In genomic region chr11:75425422-75425821, GRCh38 we compare ENCODE assay signal across 15 cellular contexts. TPM values are rescaled to one million over a fixed set of nuclear protein-coding genes. Genes with fewer than 3 reads are reported as not detected.
DNase-seq lines count a peak whose midpoint lies in the region; FAIRE-seq and TF ChIP-seq lines count a peak whose summit lies in the region.
"Had no signal": no experiment of that assay in that cellular context is flagged by ENCODE, and none has a peak within 500 bp of the region (broad histone marks: within the 10 kb centered on the region; RNA-seq: fewer than 3 reads in every experiment).

No MANE protein-coding gene starts in this region.

- peak overlapping the region; percentile 35 for H3K4me2 ChIP-seq in mesendoderm (ENCODE audit: low read length)

- CTCF ChIA-PET in BJ (lab: Yijun Ruan, JAX): interaction anchor here (0.6 to 2.5 kb wide), 5 partner anchors 9 to 104 kb away, joined by 3 to 18 read pairs (median 5); no protein-coding TSS in a partner anchor
- CTCF ChIA-PET in HEK293T (lab: Yijun Ruan, JAX): interaction anchor here (0.7 to 1.5 kb wide), 2 partner anchors 36 to 245 kb away, joined by 3 to 5 read pairs; no protein-coding TSS in a partner anchor

- H3K4ac ChIP-seq in mesendoderm (ENCODE audit: low read depth, low read length): no peak overlapping the region

- peaks cover 1% of the 10 kb centered on the region for H3K27me3 ChIP-seq in BJ (ENCODE audit: control insufficient read depth, insufficient read depth, low read length)
- H3K27me3 ChIP-seq in brain microvascular endothelial cell (replicated peaks): peaks cover 2% of the 10 kb centered on the region
- peaks cover 13% of the 10 kb centered on the region for H3K27me3 ChIP-seq in mesendoderm (ENCODE audit: insufficient read depth, low read length, poor library complexity)

- no peak overlapping the region for H2BK15ac ChIP-seq in mesendoderm (replicated peaks; ENCODE audit: low read depth)

- no CpG with 5 or more reads among the region's 29 CpGs for WGBS in mesendoderm (ENCODE audit: extremely low coverage, insufficient coverage, low lambda C conversion rate)

- no peak overlapping the region for H2BK5ac ChIP-seq in mesendoderm (ENCODE audit: low read length)

- peak overlapping the region; percentile 15 for H3K23ac ChIP-seq in mesendoderm (ENCODE audit: low read length)

- H3K4me1 ChIP-seq in mesendoderm (ENCODE audit: control insufficient read depth, low read depth, low read length): peaks cover 2% of the 10 kb centered on the region

- H3K18ac ChIP-seq in mesendoderm (ENCODE audit: low read length): no peak overlapping the region

- H2BK120ac ChIP-seq in mesendoderm (ENCODE audit: low read depth, low read length): no peak overlapping the region

- peak overlapping the region; percentile 54 for H3K56ac ChIP-seq in mesendoderm (ENCODE audit: low read length)

- H3K27ac ChIP-seq in brain microvascular endothelial cell (no peak overlapping the region), mesendoderm (ENCODE audit: low read depth, low read length) (no peak overlapping the region)
- H3K27ac ChIP-seq: gastrocnemius medialis had no signal

- TF ChIP-seq CTCF in BJ (IDR thresholded peaks at IDR 0.05; ENCODE audit: insufficient read depth, low read depth, low read length): peak; percentile 29; the same call in 1 of the 2 replicates
- peak; percentile 67 for TF ChIP-seq CTCF in brain microvascular endothelial cell (IDR thresholded peaks at IDR 0.05; ENCODE audit: low read depth, low read length, missing control alignments)

- H3K79me2 ChIP-seq in mesendoderm (ENCODE audit: control insufficient read depth, insufficient read depth, low read length): no peaks in the 10 kb centered on the region

- H3K4me3 ChIP-seq in BJ (ENCODE audit: low read depth, low read length): no peak overlapping the region
- no peak overlapping the region for H3K4me3 ChIP-seq in brain microvascular endothelial cell (ENCODE audit: low read depth, low read length)
- H3K4me3 ChIP-seq in mesendoderm (ENCODE audit: low read length): no peak overlapping the region
- H3K4me3 ChIP-seq: gastrocnemius medialis, lung had no signal

- H3K36me3 ChIP-seq in BJ (ENCODE audit: control insufficient read depth, insufficient read depth, low read length) (peaks cover 4% of the 10 kb centered on the region), brain microvascular endothelial cell (replicated peaks) (no peaks in the 10 kb centered on the region), mesendoderm (ENCODE audit: control insufficient read depth, insufficient read depth, low read length) (no peaks in the 10 kb centered on the region)
- H3K36me3 ChIP-seq: gastrocnemius medialis had no signal

- H3K79me1 ChIP-seq in mesendoderm (ENCODE audit: low read length): no peaks in the 10 kb centered on the region

- H4K8ac ChIP-seq in mesendoderm (ENCODE audit: low read depth, low read length): no peak overlapping the region

- H2AK5ac ChIP-seq in mesendoderm (ENCODE audit: low read length): no peak overlapping the region

- no peak for DNase-seq in BJ (ENCODE audit: low read depth)
- peak; percentile 45 for DNase-seq in HEK293T (ENCODE audit: extremely low spot score)
- DNase-seq in brain microvascular endothelial cell: no peak
- DNase-seq in mesendoderm: peak; percentile 86
- DNase-seq in GM19239 (ENCODE audit: insufficient read length, low spot score): no peak
- no peak for DNase-seq in G401 (ENCODE audit: low spot score)
- no peak for DNase-seq in activated naive CD4-positive, alpha-beta T cell (lab: John Stamatoyannopoulos, UW)
- no peak for DNase-seq in RKO (ENCODE audit: low spot score)
- DNase-seq: activated T-cell treated with anti-CD3 and anti-CD28 coated beads, Interleukin-2, amount 50 U/mL, for 72 hours; caudate nucleus; CD8-positive, alpha-beta T cell; gastrocnemius medialis; NCI-H2107; substantia nigra had no signal

- H4K5ac ChIP-seq in mesendoderm (ENCODE audit: low read length): no peak overlapping the region

- no peak for FAIRE-seq in GM19239 (lab: Jason Lieb, UNC)

- peak overlapping the region; percentile 55 for H3K9ac ChIP-seq in mesendoderm (ENCODE audit: low read length)

- in situ Hi-C loops in brain microvascular endothelial cell (cut with HindIII; ENCODE audit: low pct_ligation_motif_present, low sequenced_read_pairs) (no loop called here), G401 (cut with HindIII; ENCODE audit: low sequenced_read_pairs) (no loop called here)

- POLR2A ChIA-PET in BJ (lab: Charles Lee): no interaction called here
- POLR2A ChIA-PET in HEK293T (lab: Yijun Ruan, JAX): interaction anchor here (1.7 kb wide), 1 partner anchor 25 kb away, joined by 6 read pairs; no protein-coding TSS in a partner anchor

TF ChIP-seq in HEK293T, 16 proteins besides CTCF, POLR2A, EP300 and RAD21:
- no peak for TF ChIP-seq CTBP1 (IDR thresholded peaks at IDR 0.05; ENCODE audit: borderline replicate concordance)
- TF ChIP-seq FOXM1 (IDR thresholded peaks at IDR 0.05; ENCODE audit: borderline replicate concordance): no peak
- TF ChIP-seq NFRKB (IDR thresholded peaks at IDR 0.05): no peak
- no peak for TF ChIP-seq FOXK2 (IDR thresholded peaks at IDR 0.05)
- no peak for TF ChIP-seq TARDBP (IDR thresholded peaks at IDR 0.05)

RNA-seq across cellular contexts. Expression of gene KLHL35, which starts 7.6 kb away (rescaled TPM):
- 1.7 and 3.1 TPM in 2 replicates for polyA plus RNA-seq in BJ (2011; rRNA removed)
- polyA minus RNA-seq in BJ (2011; rRNA and poly(A)+ RNA removed): 1.0 and 1.7 TPM in 2 replicates
- polyA plus RNA-seq in mesendoderm (2013, experiment 1 of 2): 0.13 TPM
- 0.22 TPM for polyA plus RNA-seq in mesendoderm (2013, experiment 2 of 2)
- not detected in 2 replicates for total RNA-seq in G401 (2014; rRNA removed; shearing (Covaris generic))

RNA-seq across cellular contexts. Expression of gene RPS3, which starts 26.1 kb away (rescaled TPM):
- 3,005 and 3,406 TPM in 2 replicates for polyA plus RNA-seq in BJ (2011; rRNA removed)
- 700 and 1,218 TPM in 2 replicates for polyA minus RNA-seq in BJ (2011; rRNA and poly(A)+ RNA removed)
- 6,635 TPM for polyA plus RNA-seq in mesendoderm (2013, experiment 1 of 2)
- 6,755 TPM for polyA plus RNA-seq in mesendoderm (2013, experiment 2 of 2)
- 2,959 and 3,951 TPM in 2 replicates for total RNA-seq in G401 (2014; rRNA removed; shearing (Covaris generic))

Comparison
In these comparisons a context has a peak if more than half of its experiments do, and no peak if none do; other contexts are left out.
1. DNase-seq: peak in HEK293T (single experiment) and mesendoderm (single experiment); none in BJ (single experiment), brain microvascular endothelial cell (single experiment), GM19239 (single experiment), G401 (single experiment), activated naive CD4-positive, alpha-beta T cell (0 of 4) and RKO (single experiment).